ENCODE assay signal across 8 cellular contexts in the genomic region with DNA sequence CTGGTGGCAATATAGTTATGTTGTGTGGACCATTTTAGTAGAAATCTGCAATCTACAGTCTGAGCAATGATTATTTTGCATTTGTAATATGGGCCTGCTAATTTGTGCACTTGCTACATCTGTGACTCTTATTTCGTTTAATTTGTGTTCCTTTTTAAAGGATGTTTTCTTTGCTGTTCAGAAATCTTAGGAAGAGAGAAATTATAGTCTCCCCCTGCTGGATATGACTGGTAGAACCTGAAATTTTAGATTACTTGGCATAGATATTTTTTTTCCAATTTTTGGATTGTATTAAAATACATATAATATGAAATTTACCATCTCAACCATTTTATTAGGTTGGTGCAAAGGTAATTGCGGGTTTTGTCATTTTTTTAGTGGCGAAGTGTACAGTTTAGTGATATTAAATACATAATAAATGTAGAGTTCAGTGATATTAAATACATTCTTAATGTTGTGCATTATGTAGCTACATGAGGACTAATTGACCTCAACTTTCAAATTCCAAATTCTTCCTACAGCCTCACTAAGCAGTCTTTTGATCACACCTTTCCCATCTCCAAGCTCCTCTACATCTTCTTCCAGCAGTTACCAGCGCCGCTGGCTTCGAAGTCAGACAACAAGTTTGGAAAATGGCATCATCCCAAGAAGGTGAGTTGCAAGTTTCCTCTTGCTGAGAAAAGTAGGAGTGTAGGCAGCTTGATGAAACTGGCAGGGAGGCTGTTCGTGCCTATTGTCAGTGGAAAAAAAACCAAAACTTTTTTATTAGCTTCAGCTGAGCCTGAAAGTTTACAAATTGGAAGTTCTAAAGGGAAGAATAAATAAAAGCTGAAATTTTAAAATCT.
A peak's percentile ranks its signal among the peaks of the same experiment; 100 is the strongest.
DNase-seq lines count a peak whose midpoint lies in the region; ATAC-seq and TF ChIP-seq lines count a peak whose summit lies in the region.

No MANE protein-coding gene starts in this region.

- peak; percentile 21 to 45 for DNase-seq in AML-193 (lab: John Stamatoyannopoulos, UW)
- DNase-seq in RPMI8226: peak; percentile 20
- DNase-seq in fibroblast of mammary gland (ENCODE audit: low read depth): peak; percentile 56
- no peak for DNase-seq in retinal pigment epithelial cell (ENCODE audit: low read depth)
- DNase-seq in NCI-H187 treated with DMSO at 0.1 percent for 48 hours (lab: John Stamatoyannopoulos, UW): no peak

- no peak overlapping the region for H3K4me3 ChIP-seq in fibroblast of mammary gland (ENCODE audit: control insufficient read depth, low read depth, low read length)
- no peak overlapping the region for H3K4me3 ChIP-seq in retinal pigment epithelial cell (ENCODE audit: low read length)

- TF ChIP-seq CTCF in fibroblast of mammary gland (conservative IDR thresholded peaks at IDR 0.05; ENCODE audit: control insufficient read depth, insufficient read depth, low read depth, low read length) (peak; percentile 62), retinal pigment epithelial cell (conservative IDR thresholded peaks at IDR 0.05; ENCODE audit: low read depth, low read length) (peak; percentile 64)

- ATAC-seq in GM21447 (IDR thresholded peaks at IDR 0.05; ENCODE audit: unreplicated experiment) (peak; percentile 36), GM21526 (IDR thresholded peaks at IDR 0.05; ENCODE audit: low FRiP score, unreplicated experiment) (no peak), GM18909 (IDR thresholded peaks at IDR 0.05; ENCODE audit: poor library complexity, unreplicated experiment) (no peak)

Comparison
In these comparisons a context has a peak if more than half of its experiments do, and no peak if none do; other contexts are left out.
1. DNase-seq: peak in AML-193 (2 of 2), RPMI8226 (single experiment) and fibroblast of mammary gland (single experiment); none in retinal pigment epithelial cell (single experiment) and NCI-H187 treated with DMSO at 0.1 percent for 48 hours (single experiment).